Comparison of ENCODE assay signal across 1 cellular context in the genomic region with DNA sequence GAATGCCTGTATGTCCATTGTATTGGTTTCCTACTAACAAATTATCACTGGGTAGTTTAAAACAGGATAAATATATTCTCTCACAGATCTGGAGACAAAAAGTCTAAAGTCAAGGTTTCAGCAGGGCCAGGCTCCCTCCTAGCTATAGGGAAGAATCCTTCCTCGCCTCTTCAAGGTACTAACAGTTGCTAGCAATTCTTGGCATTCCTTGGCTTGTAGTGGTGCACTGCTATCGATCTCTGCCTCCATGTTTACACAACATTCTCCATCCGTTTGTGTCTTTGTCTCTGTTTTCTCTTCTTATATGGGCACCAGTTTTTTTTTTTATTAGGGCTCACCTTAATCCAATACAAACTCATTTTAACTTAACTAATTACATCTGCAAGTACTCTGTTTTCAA.
TF ChIP-seq lines count a peak whose summit lies in the region.

No MANE protein-coding gene starts in this region.

TF ChIP-seq in GM23338, 12 proteins besides CTCF, POLR2A, EP300 and RAD21:
- TF ChIP-seq CREB1 (CRISPR knock-in tag; IDR thresholded peaks at IDR 0.05; ENCODE audit: low read depth) (no peak), POLR2AphosphoS5 (IDR thresholded peaks at IDR 0.05; ENCODE audit: low read depth) (no peak), ZNF331 (CRISPR knock-in tag; IDR thresholded peaks at IDR 0.05; ENCODE audit: low read depth) (no peak), EZH2phosphoT487 (IDR thresholded peaks at IDR 0.05; ENCODE audit: unreplicated experiment) (no peak), JUNB (IDR thresholded peaks at IDR 0.05; ENCODE audit: unreplicated experiment) (no peak), REST (IDR thresholded peaks at IDR 0.05; ENCODE audit: unreplicated experiment) (no peak)
- TF ChIP-seq, protein P1, sequence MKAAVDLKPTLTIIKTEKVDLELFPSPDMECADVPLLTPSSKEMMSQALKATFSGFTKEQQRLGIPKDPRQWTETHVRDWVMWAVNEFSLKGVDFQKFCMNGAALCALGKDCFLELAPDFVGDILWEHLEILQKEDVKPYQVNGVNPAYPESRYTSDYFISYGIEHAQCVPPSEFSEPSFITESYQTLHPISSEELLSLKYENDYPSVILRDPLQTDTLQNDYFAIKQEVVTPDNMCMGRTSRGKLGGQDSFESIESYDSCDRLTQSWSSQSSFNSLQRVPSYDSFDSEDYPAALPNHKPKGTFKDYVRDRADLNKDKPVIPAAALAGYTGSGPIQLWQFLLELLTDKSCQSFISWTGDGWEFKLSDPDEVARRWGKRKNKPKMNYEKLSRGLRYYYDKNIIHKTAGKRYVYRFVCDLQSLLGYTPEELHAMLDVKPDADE (IDR thresholded peaks at IDR 0.05): no peak
TF ChIP-seq in GM23338: peak in this region for 0.
